12 cellular contexts compared by ENCODE assay signal in the genomic region with DNA sequence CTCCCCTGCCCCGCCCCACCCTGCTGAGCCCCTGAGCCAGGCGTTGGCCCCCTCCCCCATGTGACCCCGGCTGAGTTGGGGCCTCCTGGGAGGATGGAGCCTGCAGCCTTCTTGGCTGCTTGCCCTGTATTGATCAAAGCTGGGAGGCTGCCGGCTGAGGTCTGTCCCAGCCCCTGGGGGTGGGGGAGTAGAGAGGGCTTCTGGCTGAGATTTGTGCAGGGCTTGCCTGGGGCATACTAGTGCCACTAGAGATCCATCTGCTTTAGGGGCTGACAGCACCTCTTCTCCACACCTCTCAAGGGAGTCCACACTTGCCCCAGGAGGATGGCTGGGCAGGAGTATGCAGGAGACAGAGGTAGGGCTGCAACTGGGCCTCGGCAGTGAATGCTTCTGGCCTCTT. TPM values are rescaled to one million over a fixed set of nuclear protein-coding genes. Genes with fewer than 3 reads are reported as not detected.
DNase-seq lines count a peak whose midpoint lies in the region; ATAC-seq, FAIRE-seq and TF ChIP-seq lines count a peak whose summit lies in the region.
"Had no signal": no experiment of that assay in that cellular context is flagged by ENCODE, and none has a peak within 500 bp of the region (broad histone marks: within the 10 kb centered on the region; RNA-seq: fewer than 3 reads in every experiment).

No MANE protein-coding gene starts in this region.

- H3K4me1 ChIP-seq in naive thymus-derived CD4-positive, alpha-beta T cell (ENCODE audit: control insufficient read depth in 2 of 2, insufficient read depth in 2 of 2, low read length in 2 of 2) = peaks cover 23 to 37% of the 10 kb centered on the region in 2 donors
- H3K4me1 ChIP-seq in OCI-LY7 (ENCODE audit: insufficient read depth, low read length, poor library complexity, severe bottlenecking) = peaks cover 10% of the 10 kb centered on the region
- H3K4me1 ChIP-seq in small intestine (ENCODE audit: control insufficient read depth in 2 of 2, insufficient read depth in 1 of 2, low read depth in 1 of 2, low read length in 1 of 2) = peaks cover 0 to 10% of the 10 kb centered on the region in 2 donors

- H3K27ac Mint-ChIP-seq in naive thymus-derived CD4-positive, alpha-beta T cell = peak overlapping the region; percentile 49 to 98 (median 91)
- H3K27ac Mint-ChIP-seq: dendritic cell treated with granulocyte-macrophage colony-stimulating factor and Interleukin-4, amounts not matched to agents 40 ng/mL and 50 ng/mL, for 4 days had no signal

- H3K27ac ChIP-seq in WERI-Rb-1 = no peak overlapping the region
- peak overlapping the region; percentile 64 for H3K27ac ChIP-seq in naive thymus-derived CD4-positive, alpha-beta T cell (ENCODE audit: low read depth, low read length)
- H3K27ac ChIP-seq in OCI-LY7 (ENCODE audit: low read depth, low read length, poor library complexity, severe bottlenecking) = no peak overlapping the region
- H3K27ac ChIP-seq in small intestine (ENCODE audit: low read depth in 1 of 2, low read length in 1 of 2) = no peak overlapping the region
- H3K27ac ChIP-seq: tibial nerve had no signal

- ATAC-seq in naive thymus-derived CD4-positive, alpha-beta T cell = no peak
- ATAC-seq: natural killer cell treated with Interleukin-12 subunit alpha and Interleukin-12 subunit beta and Interleukin-15 and Interleukin-18, amount 100 ng/mL, for 72 hours had no signal

- H2AFZ ChIP-seq in OCI-LY7 (ENCODE audit: low read length) = no peak overlapping the region

- H3K9me3 ChIP-seq in WERI-Rb-1 (ENCODE audit: severe bottlenecking) (no peaks in the 10 kb centered on the region), OCI-LY7 (ENCODE audit: low read length) (no peaks in the 10 kb centered on the region), small intestine (ENCODE audit: control insufficient read depth, low read depth) (no peaks in the 10 kb centered on the region)
- no peaks in the 10 kb centered on the region for H3K9me3 ChIP-seq in naive thymus-derived CD4-positive, alpha-beta T cell (ENCODE audit: control insufficient read depth in 2 of 3, low read length in 3 of 3)
- H3K9me3 ChIP-seq: tibial nerve had no signal

- H3K27me3 ChIP-seq in WERI-Rb-1 (ENCODE audit: insufficient read depth, low read depth, severe bottlenecking) (no peaks in the 10 kb centered on the region), small intestine (ENCODE audit: control insufficient read depth in 2 of 2, insufficient read depth in 2 of 2, low read length in 2 of 2) (no peaks in the 10 kb centered on the region)
- H3K27me3 ChIP-seq in naive thymus-derived CD4-positive, alpha-beta T cell (ENCODE audit: control insufficient read depth in 2 of 2, insufficient read depth in 2 of 2, low read length in 2 of 2) = no peaks in the 10 kb centered on the region

- H3K9me2 ChIP-seq in OCI-LY7 (ENCODE audit: insufficient read depth, low read length) = no peaks in the 10 kb centered on the region

- no peak overlapping the region for H3K4me2 ChIP-seq in OCI-LY7 (ENCODE audit: low read length)

- no TSS peak for BruUV-seq in OCI-LY7 (replicated peaks; lab: Mats Ljungman, UMichigan)

- H3K4me1 Mint-ChIP-seq in naive thymus-derived CD4-positive, alpha-beta T cell = peaks cover 15 to 49% (median 38%) of the 10 kb centered on the region in 7 donors

- peaks cover 0 to 2% (median 0%) of the 10 kb centered on the region in 5 donors for H3K27me3 Mint-ChIP-seq in naive thymus-derived CD4-positive, alpha-beta T cell
- H3K27me3 Mint-ChIP-seq: dendritic cell treated with granulocyte-macrophage colony-stimulating factor and Interleukin-4, amounts not matched to agents 40 ng/mL and 50 ng/mL, for 4 days; natural killer cell treated with Interleukin-12 subunit alpha and Interleukin-12 subunit beta and Interleukin-15 and Interleukin-18, amount 100 ng/mL, for 72 hours had no signal

- DNase-seq in NCI-H748 (lab: John Stamatoyannopoulos, UW; ENCODE audit: unreplicated experiment) = peak; percentile 36
- DNase-seq in NCI-H748 treated with DMSO at 0.1 percent for 48 hours (lab: John Stamatoyannopoulos, UW) = no peak
- DNase-seq in NCI-H1092 (lab: John Stamatoyannopoulos, UW) = peak; percentile 59
- peak; percentile 68 for DNase-seq in WERI-Rb-1
- DNase-seq in naive thymus-derived CD4-positive, alpha-beta T cell = peak in 3 of 9 donors; percentile 18 to 31 (median 30)
- no peak for DNase-seq in OCI-LY7 (ENCODE audit: low spot score)
- DNase-seq in small intestine = no peak
- DNase-seq in stimulated activated CD4-positive, alpha-beta T cell treated with anti-CD3 and anti-CD28 coated beads, Interleukin-15, amount 100 ng/mL, for 24 hours = no peak

- 18 to 24% (median 20%) methylated on average over 5 of the region's 5 CpGs for WGBS in small intestine, 3 donors

- TF ChIP-seq CTCF in WERI-Rb-1 (IDR thresholded peaks at IDR 0.05; ENCODE audit: low read depth, low read length) (no peak), OCI-LY7 (conservative IDR thresholded peaks at IDR 0.05; ENCODE audit: low read length) (no peak)

- H3K4me3 Mint-ChIP-seq in naive thymus-derived CD4-positive, alpha-beta T cell = peak overlapping the region in 9 of 10 donors; percentile 29 to 83 (median 73)
- H3K4me3 Mint-ChIP-seq: dendritic cell treated with granulocyte-macrophage colony-stimulating factor and Interleukin-4, amounts not matched to agents 40 ng/mL and 50 ng/mL, for 4 days; natural killer cell treated with Interleukin-12 subunit alpha and Interleukin-12 subunit beta and Interleukin-15 and Interleukin-18, amount 100 ng/mL, for 72 hours had no signal

- H3K9me3 Mint-ChIP-seq in naive thymus-derived CD4-positive, alpha-beta T cell = peaks cover 0 to 5% (median 0%) of the 10 kb centered on the region in 11 donors
- H3K9me3 Mint-ChIP-seq: dendritic cell treated with granulocyte-macrophage colony-stimulating factor and Interleukin-4, amounts not matched to agents 40 ng/mL and 50 ng/mL, for 4 days; natural killer cell treated with Interleukin-12 subunit alpha and Interleukin-12 subunit beta and Interleukin-15 and Interleukin-18, amount 100 ng/mL, for 72 hours had no signal

- no peak overlapping the region for H3K4me3 ChIP-seq in WERI-Rb-1 (ENCODE audit: low read depth, low read length)
- peak overlapping the region; percentile 23 for H3K4me3 ChIP-seq in naive thymus-derived CD4-positive, alpha-beta T cell (ENCODE audit: low read length)
- H3K4me3 ChIP-seq in OCI-LY7 (ENCODE audit: low read depth, low read length, poor library complexity, severe bottlenecking) = no peak overlapping the region
- no peak overlapping the region for H3K4me3 ChIP-seq in small intestine (ENCODE audit: low read depth in 1 of 2, low read length in 2 of 2)
- H3K4me3 ChIP-seq: tibial nerve had no signal

- CTCF ChIA-PET in naive thymus-derived CD4-positive, alpha-beta T cell (lab: Charles Lee) = interaction anchor here (0.5 to 1.4 kb wide), 4 partner anchors 28 to 619 kb away, joined by 3 to 6 read pairs (median 3); no protein-coding TSS in a partner anchor
- CTCF ChIA-PET in OCI-LY7 (lab: Charles Lee; ENCODE audit: unreplicated experiment) = interaction anchor here (0.7 kb wide), 1 partner anchor 166 kb away, joined by 4 read pairs; no protein-coding TSS in a partner anchor

- H3K36me3 ChIP-seq in WERI-Rb-1 = no peaks in the 10 kb centered on the region
- H3K36me3 ChIP-seq in naive thymus-derived CD4-positive, alpha-beta T cell (ENCODE audit: control insufficient read depth in 2 of 3, insufficient read depth in 3 of 3, low read length in 3 of 3) = no peaks in the 10 kb centered on the region
- no peaks in the 10 kb centered on the region for H3K36me3 ChIP-seq in OCI-LY7 (ENCODE audit: insufficient read depth, low read length)
- H3K36me3 ChIP-seq in small intestine (ENCODE audit: control insufficient read depth in 2 of 2, insufficient read depth in 2 of 2, low read length in 2 of 2) = no peaks in the 10 kb centered on the region
- H3K36me3 ChIP-seq: tibial nerve had no signal

- intact Hi-C loops in naive thymus-derived CD4-positive, alpha-beta T cell (cut with micrococcal nuclease) = loop anchor here (1.0 to 5.0 kb wide), 4 partner anchors 16 to 53 kb away; a partner anchor contains a TSS
- intact Hi-C loops in OCI-LY7 (cut with micrococcal nuclease; ENCODE audit: unreplicated experiment) = no loop called here

- no peaks in the 10 kb centered on the region for H3K36me3 Mint-ChIP-seq in naive thymus-derived CD4-positive, alpha-beta T cell
- H3K36me3 Mint-ChIP-seq: natural killer cell treated with Interleukin-12 subunit alpha and Interleukin-12 subunit beta and Interleukin-15 and Interleukin-18, amount 100 ng/mL, for 72 hours had no signal

- no peaks in the 10 kb centered on the region for H4K20me1 ChIP-seq in OCI-LY7 (ENCODE audit: insufficient read depth, low read length)

- FAIRE-seq in small intestine (lab: Jason Lieb, UNC) = no peak
- FAIRE-seq: A204.1 had no signal

- no peaks in the 10 kb centered on the region for H3K79me2 ChIP-seq in OCI-LY7 (ENCODE audit: insufficient read depth, low read depth, low read length)

- POLR2A ChIA-PET in naive thymus-derived CD4-positive, alpha-beta T cell (lab: Charles Lee) = interaction anchor here (0.5 to 5.8 kb wide), 12 partner anchors 10 to 587 kb away, joined by 3 to 45 read pairs (median 4); a partner anchor contains a TSS
- POLR2A ChIA-PET in OCI-LY7 (lab: Charles Lee) = no interaction called here

RNA-seq across cellular contexts. Expression of a gene that starts 53.5 kb away (rescaled TPM):
- 100 to 1,000 TPM in 2 of 5 experiments, 10 to 100 TPM in 3; 69.4 to 124 (median 98.1) TPM for total RNA-seq in naive thymus-derived CD4-positive, alpha-beta T cell
- 10 to 100 TPM; 19.4 to 21.3 TPM for polyA plus RNA-seq in naive thymus-derived CD4-positive, alpha-beta T cell
- total RNA-seq in OCI-LY7 (2014; rRNA removed; shearing (Covaris generic)) = 11.2 and 16.5 TPM in 2 replicates
- 44.9 and 53.2 TPM in 2 replicates for total RNA-seq in OCI-LY7 (2022)
- polyA plus RNA-seq in small intestine = 10 to 100 TPM; 24.2 to 38.7 (median 25.7) TPM

Comparison
In these comparisons a context has a peak if more than half of its experiments do, and no peak if none do; other contexts are left out.
1. DNase-seq: peak in NCI-H748 (single experiment), NCI-H1092 (single experiment) and WERI-Rb-1 (single experiment); none in NCI-H748 treated with DMSO at 0.1 percent for 48 hours (single experiment), OCI-LY7 (single experiment), small intestine (single experiment) and stimulated activated CD4-positive, alpha-beta T cell treated with anti-CD3 and anti-CD28 coated beads, Interleukin-15, amount 100 ng/mL, for 24 hours (single experiment).